16 cellular contexts compared by ENCODE assay signal in genomic region chr15:101248274-101248673, GRCh38. TPM values are rescaled to one million over a fixed set of nuclear protein-coding genes. Genes with fewer than 3 reads are reported as not detected.
A peak's percentile ranks its signal among the peaks of the same experiment; 100 is the strongest.
DNase-seq lines count a peak whose midpoint lies in the region; ATAC-seq and TF ChIP-seq lines count a peak whose summit lies in the region.
"Had no signal": no experiment of that assay in that cellular context is flagged by ENCODE, and none has a peak within 500 bp of the region (broad histone marks: within the 10 kb centered on the region; RNA-seq: fewer than 3 reads in every experiment).

No MANE protein-coding gene starts in this region.

- peak overlapping the region; percentile 63 to 67 for H3K4me3 Mint-ChIP-seq in activated T-cell treated with anti-CD3 and anti-CD28 coated beads, Interleukin-2, amount 50 U/mL, for 72 hours
- H3K4me3 Mint-ChIP-seq in stimulated activated naive CD8-positive, alpha-beta T cell treated with anti-CD3 and anti-CD28 coated beads, Interleukin-15, amount 100 ng/mL, for 72 hours = peak overlapping the region; percentile 71 to 76

- H3K4me3 ChIP-seq in mammary epithelial cell (replicated peaks in 1 of 3; ENCODE audit: insufficient read depth in 1 of 3, low read depth in 2 of 3, low read length in 3 of 3) (no peak overlapping the region), right cardiac atrium (ENCODE audit: low read length) (no peak overlapping the region)

- no peaks in the 10 kb centered on the region for H4K20me1 ChIP-seq in mammary epithelial cell (ENCODE audit: insufficient read depth, low read length)

- peak overlapping the region; percentile 59 for H3K4me2 ChIP-seq in mammary epithelial cell (ENCODE audit: insufficient read depth, low read depth, low read length)

- dilution Hi-C loops in mammary epithelial cell (cut with HindIII; ENCODE audit: low sequenced_read_pairs) = no loop called here

- H3K9me3 ChIP-seq in mammary epithelial cell (replicated peaks; ENCODE audit: insufficient read depth, low read length) (no peaks in the 10 kb centered on the region), right cardiac atrium (ENCODE audit: control insufficient read depth, low read length) (no peaks in the 10 kb centered on the region)

- no peak overlapping the region for H3K27ac Mint-ChIP-seq in activated T-cell treated with anti-CD3 and anti-CD28 coated beads, Interleukin-2, amount 50 U/mL, for 72 hours
- no peak overlapping the region for H3K27ac Mint-ChIP-seq in stimulated activated naive CD8-positive, alpha-beta T cell treated with anti-CD3 and anti-CD28 coated beads, Interleukin-15, amount 100 ng/mL, for 72 hours

- peaks cover 2 to 5% of the 10 kb centered on the region in 2 donors for H3K36me3 Mint-ChIP-seq in activated T-cell treated with anti-CD3 and anti-CD28 coated beads, Interleukin-2, amount 50 U/mL, for 72 hours (ENCODE audit: insufficient read depth in 2 of 2)

- peaks cover 75% of the 10 kb centered on the region for H3K4me1 Mint-ChIP-seq in activated T-cell treated with anti-CD3 and anti-CD28 coated beads, Interleukin-2, amount 50 U/mL, for 72 hours (ENCODE audit: low read depth)
- H3K4me1 Mint-ChIP-seq in stimulated activated naive CD8-positive, alpha-beta T cell treated with anti-CD3 and anti-CD28 coated beads, Interleukin-15, amount 100 ng/mL, for 72 hours = peaks cover 81% of the 10 kb centered on the region

- peaks cover 1% of the 10 kb centered on the region for H3K36me3 ChIP-seq in mammary epithelial cell (ENCODE audit: insufficient read depth, low read length)

- peaks cover 88% of the 10 kb centered on the region for H3K79me2 ChIP-seq in mammary epithelial cell (ENCODE audit: insufficient read depth, low read length)

- H3K27ac ChIP-seq in RWPE1 = peak overlapping the region; percentile 50
- no peak overlapping the region for H3K27ac ChIP-seq in mammary epithelial cell (ENCODE audit: insufficient read depth, low read depth, low read length)
- no peak overlapping the region for H3K27ac ChIP-seq in right cardiac atrium (ENCODE audit: low read length)

- 62% methylated on average over 3 of the region's 3 CpGs for WGBS in mammary epithelial cell (ENCODE audit: low coverage, missing lambda C conversion rate)
- WGBS in right cardiac atrium = 59% methylated on average over 3 of the region's 3 CpGs

- H3K27me3 Mint-ChIP-seq in activated T-cell treated with anti-CD3 and anti-CD28 coated beads, Interleukin-2, amount 50 U/mL, for 72 hours (ENCODE audit: low read depth) = no peaks in the 10 kb centered on the region
- no peaks in the 10 kb centered on the region for H3K27me3 Mint-ChIP-seq in stimulated activated naive CD8-positive, alpha-beta T cell treated with anti-CD3 and anti-CD28 coated beads, Interleukin-15, amount 100 ng/mL, for 72 hours

- H3K27me3 ChIP-seq in mammary epithelial cell (ENCODE audit: insufficient read depth, low read length) = no peaks in the 10 kb centered on the region
- H3K27me3 ChIP-seq in right cardiac atrium (ENCODE audit: control insufficient read depth, insufficient read depth) = no peaks in the 10 kb centered on the region

- no peak overlapping the region for H2AFZ ChIP-seq in mammary epithelial cell (ENCODE audit: low read depth, low read length)

- TF ChIP-seq CTCF in RWPE1 (conservative IDR thresholded peaks at IDR 0.05; ENCODE audit: low read depth) (no peak), mammary epithelial cell (conservative IDR thresholded peaks at IDR 0.05 in 1 of 2, IDR thresholded peaks at IDR 0.05 in 1 of 2; ENCODE audit: extremely low read depth in 1 of 2, insufficient read depth in 1 of 2, low read depth in 1 of 2, low read length in 2 of 2) (no peak)

- ATAC-seq in activated T-cell treated with anti-CD3 and anti-CD28 coated beads, Interleukin-2, amount 50 U/mL, for 72 hours (replicated peaks in 1 of 2) = no peak
- no peak for ATAC-seq in stimulated activated naive CD8-positive, alpha-beta T cell treated with anti-CD3 and anti-CD28 coated beads, Interleukin-15, amount 100 ng/mL, for 72 hours
- ATAC-seq in right cardiac atrium (no peak), GM21528 (IDR thresholded peaks at IDR 0.05; ENCODE audit: low FRiP score, unreplicated experiment) (no peak)
- ATAC-seq: sciatic nerve had no signal

- in situ Hi-C loops in mammary epithelial cell (cut with MboI; ENCODE audit: low sequenced_read_pairs in 2 of 2) = no loop called here

- POLR2A ChIA-PET in RWPE1 (lab: Yijun Ruan, JAX; ENCODE audit: low non-redundant PET) = no interaction called here

- CTCF ChIA-PET in RWPE1 (lab: Yijun Ruan, JAX) = interaction anchor here (0.9 to 1.0 kb wide), 2 partner anchors 240 kb away, joined by 3 to 4 read pairs; no protein-coding TSS in a partner anchor
- CTCF ChIA-PET in mammary epithelial cell (lab: Charles Lee; ENCODE audit: low non-redundant PET) = no interaction called here

- DNase-seq in activated T-cell treated with anti-CD3 and anti-CD28 coated beads, Interleukin-2, amount 50 U/mL, for 72 hours = no peak
- no peak for DNase-seq in activated T-cell treated with anti-CD3 and anti-CD28 coated beads, Interleukin-2, amount 50 U/mL, for 1 hour
- DNase-seq in RWPE1 (ENCODE audit: low spot score) = no peak
- DNase-seq in mammary epithelial cell = no peak
- no peak for DNase-seq in stimulated activated naive CD8-positive, alpha-beta T cell treated with anti-CD3 and anti-CD28 coated beads, Interleukin-15, amount 100 ng/mL, for 72 hours
- DNase-seq in right cardiac atrium = no peak
- no peak for DNase-seq in MV-4-11 (lab: John Stamatoyannopoulos, UW)
- DNase-seq: activated CD4-positive, alpha-beta T cell treated with anti-CD3 and anti-CD28 coated beads for 1 hour; DMS53; foreskin fibroblast; Kasumi-1; NCI-H1930; NCI-H69; stimulated activated CD4-positive, alpha-beta T cell treated with anti-CD3 and anti-CD28 coated beads, Interleukin-4, amount 100 ng/mL, for 4 hours had no signal

- intact Hi-C loops in mammary epithelial cell (cut with micrococcal nuclease) = no loop called here
- intact Hi-C loops in right cardiac atrium (cut with DNase I) = loop anchor here (5.0 to 10.0 kb wide), 3 partner anchors 51 to 63 kb away; no protein-coding TSS in a partner anchor

- BruUV-seq in mammary epithelial cell (replicated peaks; lab: Mats Ljungman, UMichigan) = no TSS peak

- H3K9ac ChIP-seq in mammary epithelial cell (ENCODE audit: insufficient read depth, low read length) = no peak overlapping the region

- H3K9me3 Mint-ChIP-seq in activated T-cell treated with anti-CD3 and anti-CD28 coated beads, Interleukin-2, amount 50 U/mL, for 72 hours = no peaks in the 10 kb centered on the region
- H3K9me3 Mint-ChIP-seq in stimulated activated naive CD8-positive, alpha-beta T cell treated with anti-CD3 and anti-CD28 coated beads, Interleukin-15, amount 100 ng/mL, for 72 hours = no peaks in the 10 kb centered on the region

- H3K4me1 ChIP-seq in mammary epithelial cell (ENCODE audit: insufficient read depth, low read length) (peaks cover 59% of the 10 kb centered on the region), right cardiac atrium (ENCODE audit: control insufficient read depth, insufficient read depth, low read length) (peaks cover 14% of the 10 kb centered on the region)

RNA-seq across cellular contexts. Expression of gene CHSY1, which starts 3.6 kb away (rescaled TPM):
- 10 to 100 TPM; 26.4 to 31.1 TPM for total RNA-seq in activated T-cell treated with anti-CD3 and anti-CD28 coated beads, Interleukin-2, amount 50 U/mL, for 72 hours
- total RNA-seq in mammary epithelial cell (10 to 100 TPM; 37.9 to 40.2 TPM), right cardiac atrium (10 to 100 TPM; 24.5 to 44.7 (median 28.9) TPM)
- polyA plus RNA-seq in mammary epithelial cell (30.2 TPM), right cardiac atrium (11.9 TPM)
- 83.7 TPM for polyA minus RNA-seq in mammary epithelial cell

RNA-seq across cellular contexts. Expression of gene SELENOS, which starts 29.0 kb away (rescaled TPM):
- 10 to 100 TPM; 42.9 to 44.8 TPM for total RNA-seq in activated T-cell treated with anti-CD3 and anti-CD28 coated beads, Interleukin-2, amount 50 U/mL, for 72 hours
- total RNA-seq in mammary epithelial cell = 10 to 100 TPM; 51.7 to 81.2 TPM
- 68.4 TPM for polyA plus RNA-seq in mammary epithelial cell
- polyA minus RNA-seq in mammary epithelial cell = 23.9 TPM
- total RNA-seq in right cardiac atrium = 10 to 100 TPM; 27.4 to 61.4 (median 35.0) TPM
- polyA plus RNA-seq in right cardiac atrium = 52.3 TPM

RNA-seq across cellular contexts. Expression of gene SNRPA1, which starts 46.8 kb away (rescaled TPM):
- 100 to 1,000 TPM; 132 to 141 TPM for total RNA-seq in activated T-cell treated with anti-CD3 and anti-CD28 coated beads, Interleukin-2, amount 50 U/mL, for 72 hours
- 10 to 100 TPM; 17.2 to 85.7 TPM for total RNA-seq in mammary epithelial cell
- polyA plus RNA-seq in mammary epithelial cell = 75.0 TPM
- polyA minus RNA-seq in mammary epithelial cell = 32.0 TPM
- total RNA-seq in right cardiac atrium = 10 to 100 TPM; 23.4 to 33.6 (median 27.7) TPM
- 37.3 TPM for polyA plus RNA-seq in right cardiac atrium
